In the genomic region with DNA sequence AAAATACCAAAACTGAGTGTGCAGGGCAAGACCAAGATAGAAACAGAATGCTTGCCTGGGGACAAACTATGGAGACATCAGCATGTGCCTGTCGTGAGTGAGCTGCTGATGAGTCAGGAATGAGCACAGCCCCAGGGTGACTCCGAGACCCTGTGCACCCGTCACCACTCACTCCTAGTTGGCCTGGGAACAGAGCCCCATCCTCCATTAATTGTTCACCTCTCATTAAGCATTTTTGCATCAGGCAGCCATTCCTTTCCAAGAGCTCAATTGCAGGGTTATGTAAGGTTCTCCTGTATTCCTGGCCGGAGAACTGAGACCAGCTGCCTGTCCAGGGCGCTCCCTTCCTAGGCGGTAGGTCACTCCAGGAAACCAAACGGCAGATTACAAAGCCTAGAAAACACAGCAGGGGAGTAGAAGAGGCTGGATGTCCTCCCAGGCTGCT, we compare ENCODE assay signal across 1 cellular context.
TF ChIP-seq lines count a peak whose summit lies in the region.

No MANE protein-coding gene starts in this region.

TF ChIP-seq in K562, 482 proteins besides CTCF, POLR2A, EP300 and RAD21 (continued from another document and continues in another):
- TF ChIP-seq, protein P1, sequence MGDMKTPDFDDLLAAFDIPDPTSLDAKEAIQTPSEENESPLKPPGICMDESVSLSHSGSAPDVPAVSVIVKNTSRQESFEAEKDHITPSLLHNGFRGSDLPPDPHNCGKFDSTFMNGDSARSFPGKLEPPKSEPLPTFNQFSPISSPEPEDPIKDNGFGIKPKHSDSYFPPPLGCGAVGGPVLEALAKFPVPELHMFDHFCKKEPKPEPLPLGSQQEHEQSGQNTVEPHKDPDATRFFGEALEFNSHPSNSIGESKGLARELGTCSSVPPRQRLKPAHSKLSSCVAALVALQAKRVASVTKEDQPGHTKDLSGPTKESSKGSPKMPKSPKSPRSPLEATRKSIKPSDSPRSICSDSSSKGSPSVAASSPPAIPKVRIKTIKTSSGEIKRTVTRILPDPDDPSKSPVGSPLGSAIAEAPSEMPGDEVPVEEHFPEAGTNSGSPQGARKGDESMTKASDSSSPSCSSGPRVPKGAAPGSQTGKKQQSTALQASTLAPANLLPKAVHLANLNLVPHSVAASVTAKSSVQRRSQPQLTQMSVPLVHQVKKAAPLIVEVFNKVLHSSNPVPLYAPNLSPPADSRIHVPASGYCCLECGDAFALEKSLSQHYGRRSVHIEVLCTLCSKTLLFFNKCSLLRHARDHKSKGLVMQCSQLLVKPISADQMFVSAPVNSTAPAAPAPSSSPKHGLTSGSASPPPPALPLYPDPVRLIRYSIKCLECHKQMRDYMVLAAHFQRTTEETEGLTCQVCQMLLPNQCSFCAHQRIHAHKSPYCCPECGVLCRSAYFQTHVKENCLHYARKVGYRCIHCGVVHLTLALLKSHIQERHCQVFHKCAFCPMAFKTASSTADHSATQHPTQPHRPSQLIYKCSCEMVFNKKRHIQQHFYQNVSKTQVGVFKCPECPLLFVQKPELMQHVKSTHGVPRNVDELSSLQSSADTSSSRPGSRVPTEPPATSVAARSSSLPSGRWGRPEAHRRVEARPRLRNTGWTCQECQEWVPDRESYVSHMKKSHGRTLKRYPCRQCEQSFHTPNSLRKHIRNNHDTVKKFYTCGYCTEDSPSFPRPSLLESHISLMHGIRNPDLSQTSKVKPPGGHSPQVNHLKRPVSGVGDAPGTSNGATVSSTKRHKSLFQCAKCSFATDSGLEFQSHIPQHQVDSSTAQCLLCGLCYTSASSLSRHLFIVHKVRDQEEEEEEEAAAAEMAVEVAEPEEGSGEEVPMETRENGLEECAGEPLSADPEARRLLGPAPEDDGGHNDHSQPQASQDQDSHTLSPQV (IDR thresholded peaks at IDR 0.05) = peak; percentile 90
- TF ChIP-seq MGA (IDR thresholded peaks at IDR 0.05) (peak; percentile 75), BHLHE40 (IDR thresholded peaks at IDR 0.05; ENCODE audit: low read length) (peak; percentile 67; the same call in 1 of the 2 replicates), ZNF644 (tag; IDR thresholded peaks at IDR 0.05; ENCODE audit: low read depth) (peak; percentile 71), L3MBTL2 (IDR thresholded peaks at IDR 0.05) (peak; percentile 63), CC2D1A (IDR thresholded peaks at IDR 0.05) (no peak), TRIM24 (IDR thresholded peaks at IDR 0.05) (peak in 1 of 2 experiments; percentile 36; a peak in 1 of 4 replicates), CXXC5 (CRISPR knock-in tag; IDR thresholded peaks at IDR 0.05) (peak; percentile 25; the same call in 1 of the 2 replicates)
- TF ChIP-seq, protein P2, sequence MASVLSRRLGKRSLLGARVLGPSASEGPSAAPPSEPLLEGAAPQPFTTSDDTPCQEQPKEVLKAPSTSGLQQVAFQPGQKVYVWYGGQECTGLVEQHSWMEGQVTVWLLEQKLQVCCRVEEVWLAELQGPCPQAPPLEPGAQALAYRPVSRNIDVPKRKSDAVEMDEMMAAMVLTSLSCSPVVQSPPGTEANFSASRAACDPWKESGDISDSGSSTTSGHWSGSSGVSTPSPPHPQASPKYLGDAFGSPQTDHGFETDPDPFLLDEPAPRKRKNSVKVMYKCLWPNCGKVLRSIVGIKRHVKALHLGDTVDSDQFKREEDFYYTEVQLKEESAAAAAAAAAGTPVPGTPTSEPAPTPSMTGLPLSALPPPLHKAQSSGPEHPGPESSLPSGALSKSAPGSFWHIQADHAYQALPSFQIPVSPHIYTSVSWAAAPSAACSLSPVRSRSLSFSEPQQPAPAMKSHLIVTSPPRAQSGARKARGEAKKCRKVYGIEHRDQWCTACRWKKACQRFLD (CRISPR knock-in tag; IDR thresholded peaks at IDR 0.05) = peak; percentile 48; the same call in 1 of the 2 replicates
- TF ChIP-seq, protein P3, sequence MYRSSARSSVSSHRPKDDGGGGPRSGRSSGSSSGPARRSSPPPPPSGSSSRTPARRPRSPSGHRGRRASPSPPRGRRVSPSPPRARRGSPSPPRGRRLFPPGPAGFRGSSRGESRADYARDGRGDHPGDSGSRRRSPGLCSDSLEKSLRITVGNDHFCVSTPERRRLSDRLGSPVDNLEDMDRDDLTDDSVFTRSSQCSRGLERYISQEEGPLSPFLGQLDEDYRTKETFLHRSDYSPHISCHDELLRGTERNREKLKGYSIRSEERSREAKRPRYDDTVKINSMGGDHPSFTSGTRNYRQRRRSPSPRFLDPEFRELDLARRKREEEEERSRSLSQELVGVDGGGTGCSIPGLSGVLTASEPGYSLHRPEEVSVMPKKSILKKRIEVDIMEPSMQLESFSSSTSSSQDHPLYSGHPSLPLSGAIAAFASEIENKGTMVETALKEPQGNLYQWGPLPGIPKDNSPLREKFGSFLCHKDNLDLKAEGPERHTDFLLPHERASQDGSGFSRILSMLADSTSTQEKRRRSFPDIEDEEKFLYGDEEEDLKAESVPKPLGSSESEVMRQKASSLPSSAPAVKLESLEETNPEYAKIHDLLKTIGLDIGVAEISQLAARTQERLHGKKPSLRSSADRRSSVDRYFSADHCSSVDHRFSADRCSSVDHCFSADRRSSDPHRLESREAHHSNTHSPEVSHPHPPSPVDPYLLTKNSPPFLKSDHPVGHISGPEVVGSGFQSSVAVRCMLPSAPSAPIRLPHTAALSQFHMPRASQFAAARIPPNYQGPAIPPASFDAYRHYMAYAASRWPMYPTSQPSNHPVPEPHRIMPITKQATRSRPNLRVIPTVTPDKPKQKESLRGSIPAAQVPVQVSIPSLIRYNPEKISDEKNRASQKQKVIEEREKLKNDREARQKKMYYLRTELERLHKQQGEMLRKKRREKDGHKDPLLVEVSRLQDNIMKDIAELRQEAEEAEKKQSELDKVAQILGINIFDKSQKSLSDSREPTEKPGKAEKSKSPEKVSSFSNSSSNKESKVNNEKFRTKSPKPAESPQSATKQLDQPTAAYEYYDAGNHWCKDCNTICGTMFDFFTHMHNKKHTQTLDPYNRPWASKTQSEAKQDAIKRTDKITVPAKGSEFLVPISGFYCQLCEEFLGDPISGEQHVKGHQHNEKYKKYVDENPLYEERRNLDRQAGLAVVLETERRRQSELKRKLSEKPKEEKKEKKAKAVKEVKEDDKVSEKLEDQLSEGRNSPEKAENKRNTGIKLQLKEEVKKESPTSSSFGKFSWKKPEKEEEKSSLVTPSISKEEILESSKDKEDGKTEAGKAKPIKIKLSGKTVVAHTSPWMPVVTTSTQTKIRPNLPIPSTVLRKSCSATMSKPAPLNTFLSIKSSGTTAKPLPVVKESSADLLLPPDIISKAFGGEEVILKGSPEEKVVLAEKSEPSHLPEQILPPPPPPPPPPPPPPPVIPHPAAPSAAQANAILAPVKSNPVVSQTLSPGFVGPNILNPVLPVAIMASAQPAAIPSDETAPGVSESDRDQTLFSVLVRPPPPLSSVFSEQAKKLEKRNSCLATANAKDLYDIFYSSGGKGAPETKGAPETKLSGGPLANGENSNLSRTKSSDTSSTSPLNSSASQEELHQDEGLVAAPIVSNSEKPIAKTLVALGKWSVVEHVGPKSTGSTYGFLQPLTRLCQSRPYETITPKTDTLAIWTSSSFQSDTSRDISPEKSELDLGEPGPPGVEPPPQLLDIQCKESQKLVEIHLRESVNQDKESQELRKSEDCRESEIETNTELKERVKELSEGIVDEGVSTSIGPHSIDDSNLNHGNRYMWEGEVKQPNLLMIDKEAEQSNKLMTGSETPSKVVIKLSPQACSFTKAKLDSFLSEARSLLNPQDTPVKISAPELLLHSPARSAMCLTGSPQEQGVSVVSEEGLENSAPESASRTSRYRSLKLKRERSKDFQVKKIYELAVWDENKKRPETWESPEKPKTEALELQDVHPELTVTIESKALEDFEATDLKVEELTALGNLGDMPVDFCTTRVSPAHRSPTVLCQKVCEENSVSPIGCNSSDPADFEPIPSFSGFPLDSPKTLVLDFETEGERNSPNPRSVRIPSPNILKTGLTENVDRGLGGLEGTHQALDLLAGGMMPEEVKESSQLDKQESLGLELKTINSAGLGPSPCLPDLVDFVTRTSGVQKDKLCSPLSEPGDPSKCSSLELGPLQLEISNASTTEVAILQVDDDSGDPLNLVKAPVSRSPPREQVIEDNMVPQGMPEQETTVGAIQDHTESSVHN (IDR thresholded peaks at IDR 0.05; ENCODE audit: borderline replicate concordance in 1 of 2, low read depth in 1 of 2) = no peak
- TF ChIP-seq, protein P4, sequence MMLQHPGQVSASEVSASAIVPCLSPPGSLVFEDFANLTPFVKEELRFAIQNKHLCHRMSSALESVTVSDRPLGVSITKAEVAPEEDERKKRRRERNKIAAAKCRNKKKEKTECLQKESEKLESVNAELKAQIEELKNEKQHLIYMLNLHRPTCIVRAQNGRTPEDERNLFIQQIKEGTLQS (IDR thresholded peaks at IDR 0.05) = peak; percentile 79
- TF ChIP-seq, protein P4 (CRISPR knock-in tag; conservative IDR thresholded peaks at IDR 0.05) = no peak
